Comparison of ENCODE assay signal across 26 cellular contexts in genomic region chr18:49744395-49744987, GRCh38.
DNase-seq lines count a peak whose midpoint lies in the region; ATAC-seq, FAIRE-seq and TF ChIP-seq lines count a peak whose summit lies in the region.
"Had no signal": no experiment of that assay in that cellular context is flagged by ENCODE, and none has a peak within 500 bp of the region (broad histone marks: within the 10 kb centered on the region; RNA-seq: fewer than 3 reads in every experiment).

No MANE protein-coding gene starts in this region.

- H3K36me3 ChIP-seq in A673 (ENCODE audit: insufficient read depth, low read length, poor library complexity, severe bottlenecking): no peaks in the 10 kb centered on the region
- H3K36me3 ChIP-seq in MG63: no peaks in the 10 kb centered on the region
- H3K36me3 ChIP-seq: BE2C, SJCRH30 had no signal

- H3K27me3 ChIP-seq in A673 (replicated peaks; ENCODE audit: insufficient read depth, low read depth, low read length, poor library complexity) (no peaks in the 10 kb centered on the region), MG63 (no peaks in the 10 kb centered on the region)
- H3K27me3 ChIP-seq: BE2C, SJCRH30 had no signal

- intact Hi-C loops in A673 (cut with micrococcal nuclease; ENCODE audit: unreplicated experiment): no loop called here

- POLR2A ChIA-PET in A673 (lab: Charles Lee; ENCODE audit: low non-redundant PET): no interaction called here

- CTCF ChIA-PET in A673 (lab: Charles Lee): no interaction called here

- DNase-seq in A673 (ENCODE audit: low spot score): peak; percentile 63
- DNase-seq in DMS 273 treated with DMSO at 0.1 percent for 48 hours (lab: John Stamatoyannopoulos, UW): peak; percentile 51
- DNase-seq in MG63: peak; percentile 66
- DNase-seq in OCI-M1 (lab: John Stamatoyannopoulos, UW): peak; percentile 7
- no peak for DNase-seq in UCSD-AML1 (lab: John Stamatoyannopoulos, UW; ENCODE audit: unreplicated experiment)
- DNase-seq in urothelium cell line (ENCODE audit: low spot score): no peak
- DNase-seq: BE2C; CD8-positive, alpha-beta memory T cell; DMS153; NCI-H1092; NCI-H1417 treated with DMSO at 0.1 percent for 48 hours; NCI-H187; NCI-H2081 treated with DMSO at 0.1 percent for 48 hours; NCI-H526 treated with DMSO at 0.1 percent for 48 hours; NK-92 treated with Interleukin-12 subunit alpha and Interleukin-12 subunit beta, amount 100 ng/mL, for 24 hours; PC-9; T-helper 17 cell; T1000 had no signal

- no peak for ATAC-seq in HG03039 (IDR thresholded peaks at IDR 0.05; ENCODE audit: unreplicated experiment)
- no peak for ATAC-seq in HG03045 (IDR thresholded peaks at IDR 0.05; ENCODE audit: unreplicated experiment)
- ATAC-seq: HCT116, Right ventricle myocardium inferior, SK-N-SH treated with all-trans-retinoic acid at 6 μM for 48 hours, T-helper 17 cell had no signal

- H3K27ac ChIP-seq in A673 (ENCODE audit: low read depth, low read length, poor library complexity, severe bottlenecking): no peak overlapping the region
- H3K27ac ChIP-seq: KMS-11, PC-9, SJCRH30 had no signal

- no peak for FAIRE-seq in urothelium cell line (lab: Jason Lieb, UNC)
- FAIRE-seq: HTR-8/SVneo had no signal

- no peak for TF ChIP-seq CTCF in A673 (conservative IDR thresholded peaks at IDR 0.05; ENCODE audit: low read depth, low read length)

- H3K4me1 ChIP-seq in A673 (ENCODE audit: insufficient read depth, low read length, poor library complexity, severe bottlenecking): peaks cover 7% of the 10 kb centered on the region
- H3K4me1 ChIP-seq: BE2C, SJCRH30 had no signal

- no TSS peak for BruUV-seq in A673 (replicated peaks; lab: Mats Ljungman, UMichigan)

- H3K4me3 ChIP-seq in A673 (ENCODE audit: low read depth, low read length, poor library complexity, severe bottlenecking) (no peak overlapping the region), MG63 (no peak overlapping the region)
- H3K4me3 ChIP-seq: PC-9, SJCRH30 had no signal

- H3K9me3 ChIP-seq in A673 (ENCODE audit: low read depth, low read length, poor library complexity, severe bottlenecking) (no peaks in the 10 kb centered on the region), MG63 (no peaks in the 10 kb centered on the region)
- H3K9me3 ChIP-seq: BE2C, SJCRH30 had no signal

Comparison
In these comparisons a context has a peak if more than half of its experiments do, and no peak if none do; other contexts are left out.
1. DNase-seq: peak in A673 (single experiment), DMS 273 treated with DMSO at 0.1 percent for 48 hours (single experiment), MG63 (single experiment) and OCI-M1 (single experiment); none in UCSD-AML1 (single experiment) and urothelium cell line (single experiment).